ENCODE assay signal across 40 cellular contexts in genomic region chr2:131369954-131370353, GRCh38. TPM values are rescaled to one million over a fixed set of nuclear protein-coding genes. Genes with fewer than 3 reads are reported as not detected.
"Had no signal": no experiment of that assay in that cellular context is flagged by ENCODE, and none has a peak within 500 bp of the region (broad histone marks: within the 10 kb centered on the region; RNA-seq: fewer than 3 reads in every experiment).

No MANE protein-coding gene starts in this region.

- H3K4me3 ChIP-seq: MG63 had no signal

- H3K36me3 ChIP-seq: MG63 had no signal

- H3K9me3 ChIP-seq: MG63 had no signal

- DNase-seq: Karpas-422, Kasumi-1, MG63, MM.1S, MV-4-11, NCI-H1048, NCI-H1092, NCI-H1092 treated with DMSO at 0.1 percent for 48 hours, NCI-H1105, NCI-H1105 treated with DMSO at 0.1 percent for 48 hours, NCI-H1417, NCI-H1417 treated with DMSO at 0.1 percent for 48 hours, NCI-H1436, NCI-H1436 treated with DMSO at 0.1 percent for 48 hours, NCI-H146, NCI-H1694, NCI-H187, NCI-H187 treated with DMSO at 0.1 percent for 48 hours, NCI-H1930, NCI-H2029, NCI-H2029 treated with DMSO at 0.1 percent for 48 hours, NCI-H2081, NCI-H2081 treated with DMSO at 0.1 percent for 48 hours, NCI-H2107, NCI-H2171, NCI-H2171 treated with DMSO at 0.1 percent for 48 hours, NCI-H2227 treated with DMSO at 0.1 percent for 48 hours, NCI-H226, NCI-H345, NCI-H446, NCI-H446 treated with DMSO at 0.1 percent for 48 hours, NCI-H510A, NCI-H510A treated with DMSO at 0.1 percent for 48 hours, NCI-H524, NCI-H524 treated with DMSO at 0.1 percent for 48 hours, NCI-H526, NCI-H526 treated with DMSO at 0.1 percent for 48 hours had no signal

RNA-seq across cellular contexts. Expression of gene RAB6D, which starts 6.0 kb away (rescaled TPM):
- total RNA-seq: LHCN-M2, M059J, MCF 10A had no signal
